ENCODE assay signal across 1 cellular context in genomic region chr2:170973492-170974303, GRCh38.
TF ChIP-seq lines count a peak whose summit lies in the region.

No MANE protein-coding gene starts in this region.

TF ChIP-seq in K562, 482 proteins besides CTCF, POLR2A, EP300 and RAD21 (continued from another document and continues in another):
- TF ChIP-seq GMEB1 (CRISPR knock-in tag; IDR thresholded peaks at IDR 0.05) (peak; percentile 59; the same call in 1 of the 2 replicates), CTBP1 (IDR thresholded peaks at IDR 0.05; ENCODE audit: borderline replicate concordance) (peak; percentile 75), CUX1 (CRISPR knock-in tag; IDR thresholded peaks at IDR 0.05) (no peak), ZNF609 (CRISPR knock-in tag; IDR thresholded peaks at IDR 0.05; ENCODE audit: borderline replicate concordance) (0 out of 2 replicates have a peak, but pooled peaks have one; percentile 77), REST (CRISPR knock-in tag; IDR thresholded peaks at IDR 0.05; ENCODE audit: low read depth) (peak; percentile 55), NFRKB (IDR thresholded peaks at IDR 0.05; ENCODE audit: low read depth) (peak; percentile 46; the same call in 1 of the 2 replicates), ZFX (CRISPR knock-in tag; IDR thresholded peaks at IDR 0.05) (peak; percentile 77), YBX1 (IDR thresholded peaks at IDR 0.05) (no peak), U2AF1 (optimal IDR thresholded peaks at IDR 0.05; ENCODE audit: low read depth, low read length) (no peak), KLF16 (IDR thresholded peaks at IDR 0.05) (peak; percentile 59; the same call in 1 of the 2 replicates), HDAC3 (IDR thresholded peaks at IDR 0.05; ENCODE audit: borderline replicate concordance, partially characterized antibody) (no peak), XRCC5 (IDR thresholded peaks at IDR 0.05; ENCODE audit: low read depth, low read length) (peak; percentile 61; the same call in 1 of the 2 replicates), TAF7 (tag; IDR thresholded peaks at IDR 0.05) (peak; percentile 50; the same call in 1 of the 2 replicates), THAP12 (CRISPR knock-in tag; IDR thresholded peaks at IDR 0.05) (0 out of 2 replicates have a peak, but pooled peaks have one; percentile 47), BHLHE40 (IDR thresholded peaks at IDR 0.05; ENCODE audit: low read length) (0 out of 2 replicates have a peak, but pooled peaks have one; percentile 5), RB1 (IDR thresholded peaks at IDR 0.05; ENCODE audit: low read depth) (peak; percentile 99), CCNT2 (IDR thresholded peaks at IDR 0.05; ENCODE audit: borderline replicate concordance, extremely low read depth, insufficient read length, low read depth, low read length) (peak; percentile 92), HMG20A (CRISPR knock-in tag; conservative IDR thresholded peaks at IDR 0.05) (no peak), KDM4B (IDR thresholded peaks at IDR 0.05; ENCODE audit: borderline replicate concordance in 2 of 2, low read depth in 1 of 2) (peak in 1 of 2 experiments; percentile 35; a peak in 1 of 4 replicates), SIN3A (IDR thresholded peaks at IDR 0.05; ENCODE audit: borderline replicate concordance in 2 of 2, control insufficient read depth in 1 of 2, low read depth in 2 of 2, low read length in 2 of 2) (peak in 1 of 2 experiments; percentile 77; a peak in 1 of 4 replicates), ZNF766 (CRISPR knock-in tag; conservative IDR thresholded peaks at IDR 0.05) (peak; percentile 82), TBL1XR1 (IDR thresholded peaks at IDR 0.05; ENCODE audit: low read length in 2 of 2) (peak in 1 of 2 experiments; percentile 42; a peak in 2 of 4 replicates), TBP (optimal IDR thresholded peaks at IDR 0.05; ENCODE audit: low read depth, low read length) (peak; percentile 46)
- TF ChIP-seq, protein P1, sequence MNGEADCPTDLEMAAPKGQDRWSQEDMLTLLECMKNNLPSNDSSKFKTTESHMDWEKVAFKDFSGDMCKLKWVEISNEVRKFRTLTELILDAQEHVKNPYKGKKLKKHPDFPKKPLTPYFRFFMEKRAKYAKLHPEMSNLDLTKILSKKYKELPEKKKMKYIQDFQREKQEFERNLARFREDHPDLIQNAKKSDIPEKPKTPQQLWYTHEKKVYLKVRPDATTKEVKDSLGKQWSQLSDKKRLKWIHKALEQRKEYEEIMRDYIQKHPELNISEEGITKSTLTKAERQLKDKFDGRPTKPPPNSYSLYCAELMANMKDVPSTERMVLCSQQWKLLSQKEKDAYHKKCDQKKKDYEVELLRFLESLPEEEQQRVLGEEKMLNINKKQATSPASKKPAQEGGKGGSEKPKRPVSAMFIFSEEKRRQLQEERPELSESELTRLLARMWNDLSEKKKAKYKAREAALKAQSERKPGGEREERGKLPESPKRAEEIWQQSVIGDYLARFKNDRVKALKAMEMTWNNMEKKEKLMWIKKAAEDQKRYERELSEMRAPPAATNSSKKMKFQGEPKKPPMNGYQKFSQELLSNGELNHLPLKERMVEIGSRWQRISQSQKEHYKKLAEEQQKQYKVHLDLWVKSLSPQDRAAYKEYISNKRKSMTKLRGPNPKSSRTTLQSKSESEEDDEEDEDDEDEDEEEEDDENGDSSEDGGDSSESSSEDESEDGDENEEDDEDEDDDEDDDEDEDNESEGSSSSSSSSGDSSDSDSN (IDR thresholded peaks at IDR 0.05; ENCODE audit: borderline replicate concordance in 1 of 2, low read depth in 2 of 2, low read length in 2 of 2): peak; percentile 60 to 84; a peak in 2 of 4 replicates
- TF ChIP-seq, protein P2, sequence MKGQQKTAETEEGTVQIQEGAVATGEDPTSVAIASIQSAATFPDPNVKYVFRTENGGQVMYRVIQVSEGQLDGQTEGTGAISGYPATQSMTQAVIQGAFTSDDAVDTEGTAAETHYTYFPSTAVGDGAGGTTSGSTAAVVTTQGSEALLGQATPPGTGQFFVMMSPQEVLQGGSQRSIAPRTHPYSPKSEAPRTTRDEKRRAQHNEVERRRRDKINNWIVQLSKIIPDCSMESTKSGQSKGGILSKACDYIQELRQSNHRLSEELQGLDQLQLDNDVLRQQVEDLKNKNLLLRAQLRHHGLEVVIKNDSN (CRISPR knock-in tag; IDR thresholded peaks at IDR 0.05): peak; percentile 82
- TF ChIP-seq, protein P3, sequence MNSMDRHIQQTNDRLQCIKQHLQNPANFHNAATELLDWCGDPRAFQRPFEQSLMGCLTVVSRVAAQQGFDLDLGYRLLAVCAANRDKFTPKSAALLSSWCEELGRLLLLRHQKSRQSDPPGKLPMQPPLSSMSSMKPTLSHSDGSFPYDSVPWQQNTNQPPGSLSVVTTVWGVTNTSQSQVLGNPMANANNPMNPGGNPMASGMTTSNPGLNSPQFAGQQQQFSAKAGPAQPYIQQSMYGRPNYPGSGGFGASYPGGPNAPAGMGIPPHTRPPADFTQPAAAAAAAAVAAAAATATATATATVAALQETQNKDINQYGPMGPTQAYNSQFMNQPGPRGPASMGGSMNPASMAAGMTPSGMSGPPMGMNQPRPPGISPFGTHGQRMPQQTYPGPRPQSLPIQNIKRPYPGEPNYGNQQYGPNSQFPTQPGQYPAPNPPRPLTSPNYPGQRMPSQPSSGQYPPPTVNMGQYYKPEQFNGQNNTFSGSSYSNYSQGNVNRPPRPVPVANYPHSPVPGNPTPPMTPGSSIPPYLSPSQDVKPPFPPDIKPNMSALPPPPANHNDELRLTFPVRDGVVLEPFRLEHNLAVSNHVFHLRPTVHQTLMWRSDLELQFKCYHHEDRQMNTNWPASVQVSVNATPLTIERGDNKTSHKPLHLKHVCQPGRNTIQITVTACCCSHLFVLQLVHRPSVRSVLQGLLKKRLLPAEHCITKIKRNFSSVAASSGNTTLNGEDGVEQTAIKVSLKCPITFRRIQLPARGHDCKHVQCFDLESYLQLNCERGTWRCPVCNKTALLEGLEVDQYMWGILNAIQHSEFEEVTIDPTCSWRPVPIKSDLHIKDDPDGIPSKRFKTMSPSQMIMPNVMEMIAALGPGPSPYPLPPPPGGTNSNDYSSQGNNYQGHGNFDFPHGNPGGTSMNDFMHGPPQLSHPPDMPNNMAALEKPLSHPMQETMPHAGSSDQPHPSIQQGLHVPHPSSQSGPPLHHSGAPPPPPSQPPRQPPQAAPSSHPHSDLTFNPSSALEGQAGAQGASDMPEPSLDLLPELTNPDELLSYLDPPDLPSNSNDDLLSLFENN (IDR thresholded peaks at IDR 0.05; ENCODE audit: low read depth in 2 of 2, low read length in 2 of 2): 0 out of 4 replicates have a peak, but pooled peaks of 1 of the 2 experiments have one; percentile 31
